ENCODE assay signal across 8 cellular contexts in the genomic region with DNA sequence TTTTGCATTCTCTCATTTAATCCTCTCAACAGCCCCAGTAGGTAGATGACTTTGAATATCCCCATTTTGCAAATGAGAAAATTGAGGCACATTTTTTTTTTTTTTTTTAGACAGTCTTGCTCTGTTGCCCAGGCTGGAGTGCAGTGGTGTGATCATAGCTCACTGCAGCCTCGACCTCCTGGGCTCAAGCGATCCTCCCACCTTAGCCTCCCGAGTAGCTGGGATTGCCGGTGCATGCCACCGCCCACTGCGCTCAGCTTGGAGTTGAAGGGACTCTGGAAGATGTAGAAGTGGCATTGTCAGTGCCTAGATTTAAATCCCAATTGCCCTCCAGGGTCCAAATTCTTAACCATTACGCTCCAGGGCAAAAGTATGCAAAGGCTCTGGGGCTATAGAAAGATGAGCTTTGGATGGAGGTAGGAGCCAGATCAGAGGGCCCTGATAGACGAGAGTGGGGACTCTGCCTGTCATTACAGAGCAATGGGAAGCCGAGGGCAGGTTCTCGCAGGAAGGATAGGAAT.
DNase-seq lines count a peak whose midpoint lies in the region; ATAC-seq and TF ChIP-seq lines count a peak whose summit lies in the region.

No MANE protein-coding gene starts in this region.

- peaks cover 19 to 25% of the 10 kb centered on the region in 2 donors for H3K4me1 ChIP-seq in mucosa of rectum (ENCODE audit: control insufficient read depth in 2 of 2, insufficient read depth in 2 of 2, low read length in 2 of 2)

- TF ChIP-seq CTCF in brain microvascular endothelial cell (IDR thresholded peaks at IDR 0.05; ENCODE audit: low read depth, low read length, missing control alignments) = no peak

- peak overlapping the region in 1 of 2 donors; percentile 72 for H3K9ac ChIP-seq in mucosa of rectum (ENCODE audit: low read depth in 1 of 2, low read length in 2 of 2)

- H3K4me3 Mint-ChIP-seq in stimulated activated naive CD8-positive, alpha-beta T cell treated with anti-CD3 and anti-CD28 coated beads, Interleukin-15, Interleukin-2, amounts not matched to agents 100 ng/mL and 50 ng/mL, for 24 hours = peak overlapping the region; percentile 84

- H3K4me1 Mint-ChIP-seq in stimulated activated naive CD8-positive, alpha-beta T cell treated with anti-CD3 and anti-CD28 coated beads, Interleukin-15, Interleukin-2, amounts not matched to agents 100 ng/mL and 50 ng/mL, for 24 hours (ENCODE audit: low read depth) = peaks cover 20% of the 10 kb centered on the region

- no peak for DNase-seq in stimulated activated naive CD8-positive, alpha-beta T cell treated with anti-CD3 and anti-CD28 coated beads, Interleukin-15, Interleukin-2, amounts not matched to agents 100 U/mL and 50 U/mL, for 24 hours
- no peak for DNase-seq in brain microvascular endothelial cell
- no peak for DNase-seq in NCI-H2196 (lab: John Stamatoyannopoulos, UW; ENCODE audit: unreplicated experiment)
- DNase-seq in GDM1 (lab: John Stamatoyannopoulos, UW) = no peak
- DNase-seq in NK-92 treated with Interleukin-12 subunit alpha and Interleukin-12 subunit beta, amount 100 ng/mL, for 24 hours (lab: John Stamatoyannopoulos, UW) = no peak

- no peaks in the 10 kb centered on the region for H3K9me3 ChIP-seq in mucosa of rectum (ENCODE audit: control insufficient read depth in 2 of 2, low read length in 2 of 2)

- peak overlapping the region; percentile 79 for H3K27ac Mint-ChIP-seq in stimulated activated naive CD8-positive, alpha-beta T cell treated with anti-CD3 and anti-CD28 coated beads, Interleukin-15, Interleukin-2, amounts not matched to agents 100 ng/mL and 50 ng/mL, for 24 hours

- no peaks in the 10 kb centered on the region for H3K36me3 Mint-ChIP-seq in stimulated activated naive CD8-positive, alpha-beta T cell treated with anti-CD3 and anti-CD28 coated beads, Interleukin-15, Interleukin-2, amounts not matched to agents 100 ng/mL and 50 ng/mL, for 24 hours (ENCODE audit: low read depth)

- ATAC-seq in stimulated activated naive CD8-positive, alpha-beta T cell treated with anti-CD3 and anti-CD28 coated beads, Interleukin-15, Interleukin-2, amounts not matched to agents 100 U/mL and 50 U/mL, for 24 hours = no peak
- no peak for ATAC-seq in HG03442 (IDR thresholded peaks at IDR 0.05; ENCODE audit: unreplicated experiment)

- no peaks in the 10 kb centered on the region for H3K27me3 ChIP-seq in brain microvascular endothelial cell (replicated peaks)
- no peaks in the 10 kb centered on the region for H3K27me3 ChIP-seq in mucosa of rectum (ENCODE audit: control insufficient read depth in 2 of 2, insufficient read depth in 2 of 2, low read length in 2 of 2)

- in situ Hi-C loops in brain microvascular endothelial cell (cut with HindIII; ENCODE audit: low pct_ligation_motif_present, low sequenced_read_pairs) = no loop called here

- H3K36me3 ChIP-seq in brain microvascular endothelial cell (replicated peaks) = peaks cover 4% of the 10 kb centered on the region
- H3K36me3 ChIP-seq in mucosa of rectum (ENCODE audit: control insufficient read depth in 2 of 2, insufficient read depth in 2 of 2, low read length in 2 of 2) = peaks cover under 1 to 12% of the 10 kb centered on the region in 2 donors

- H3K27me3 Mint-ChIP-seq in stimulated activated naive CD8-positive, alpha-beta T cell treated with anti-CD3 and anti-CD28 coated beads, Interleukin-15, Interleukin-2, amounts not matched to agents 100 ng/mL and 50 ng/mL, for 24 hours = no peaks in the 10 kb centered on the region

- no peak overlapping the region for H3K27ac ChIP-seq in brain microvascular endothelial cell
- peak overlapping the region in 1 of 2 donors; percentile 70 for H3K27ac ChIP-seq in mucosa of rectum (ENCODE audit: low read depth in 2 of 2, low read length in 2 of 2)

- H3K9me3 Mint-ChIP-seq in stimulated activated naive CD8-positive, alpha-beta T cell treated with anti-CD3 and anti-CD28 coated beads, Interleukin-15, Interleukin-2, amounts not matched to agents 100 ng/mL and 50 ng/mL, for 24 hours = no peaks in the 10 kb centered on the region

- H3K4me3 ChIP-seq in brain microvascular endothelial cell (ENCODE audit: low read depth, low read length) = peak overlapping the region; percentile 72
- H3K4me3 ChIP-seq in mucosa of rectum (ENCODE audit: low read length in 2 of 2) = peak overlapping the region; percentile 51 to 83
